Comparison of ENCODE assay signal across 15 cellular contexts in the genomic region with DNA sequence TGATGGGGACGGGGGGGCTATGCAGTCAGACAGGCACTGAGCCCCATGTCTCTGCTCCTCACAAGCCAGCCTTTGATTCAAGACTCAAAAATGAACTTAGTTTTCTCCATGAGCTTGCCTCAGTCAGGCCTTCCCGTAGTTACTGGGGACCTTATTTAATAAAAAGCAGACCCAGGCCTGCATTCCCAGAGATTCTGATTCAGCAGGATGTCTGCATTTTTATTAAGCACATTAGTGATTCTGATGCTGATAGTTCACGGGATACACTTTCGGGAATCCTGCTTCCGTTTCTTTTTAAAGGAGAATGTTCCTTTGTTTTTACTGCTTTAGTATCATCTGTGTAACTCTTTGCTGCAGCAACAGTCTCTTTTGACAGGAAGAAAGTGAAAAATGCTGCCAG. TPM values are rescaled to one million over a fixed set of nuclear protein-coding genes. Genes with fewer than 3 reads are reported as not detected.
A peak's percentile ranks its signal among the peaks of the same experiment; 100 is the strongest.
DNase-seq lines count a peak whose midpoint lies in the region; ATAC-seq and TF ChIP-seq lines count a peak whose summit lies in the region.
"Had no signal": no experiment of that assay in that cellular context is flagged by ENCODE, and none has a peak within 500 bp of the region (broad histone marks: within the 10 kb centered on the region; RNA-seq: fewer than 3 reads in every experiment).

No MANE protein-coding gene starts in this region.

- H3K9me2 ChIP-seq in GM23248 (ENCODE audit: insufficient read depth): no peaks in the 10 kb centered on the region

- TF ChIP-seq CTCF in chondrocyte (IDR thresholded peaks at IDR 0.05) (no peak), osteocyte (IDR thresholded peaks at IDR 0.05) (no peak), CD14-positive monocyte (IDR thresholded peaks at IDR 0.05) (no peak)

- H3K9me3 Mint-ChIP-seq in chondrocyte (ENCODE audit: low read depth) (no peaks in the 10 kb centered on the region), osteocyte (ENCODE audit: unreplicated experiment) (peaks cover 5% of the 10 kb centered on the region), CD14-positive monocyte (peaks cover 0 to 2% (median 0%) of the 10 kb centered on the region in 7 donors)

- H3K27ac Mint-ChIP-seq in chondrocyte (ENCODE audit: unreplicated experiment) (peak overlapping the region; percentile 18), osteocyte (ENCODE audit: unreplicated experiment) (peak overlapping the region; percentile 29), CD14-positive monocyte (no peak overlapping the region)
- H3K27ac Mint-ChIP-seq: CD4-positive, CD25-positive, alpha-beta regulatory T cell; IgD-negative memory B cell had no signal

- peaks cover 13% of the 10 kb centered on the region for H3K4me1 ChIP-seq in GM23248 (ENCODE audit: insufficient read depth)
- H3K4me1 ChIP-seq: BLaER1, HAP-1 had no signal

- H3K9me3 ChIP-seq in GM23248 (ENCODE audit: low read depth): no peaks in the 10 kb centered on the region
- H3K9me3 ChIP-seq: BLaER1, HAP-1 had no signal

- ATAC-seq in SK-N-SH treated with all-trans-retinoic acid at 6 μM for 48 hours: peak; percentile 79
- ATAC-seq: GM12878 had no signal

- no peak overlapping the region for H3K4me2 ChIP-seq in GM23248 (ENCODE audit: unreplicated experiment)
- H3K4me2 ChIP-seq: BLaER1 had no signal

- H3K9ac ChIP-seq in GM23248: 0 out of 2 replicates have a peak overlapping the region, but pooled peaks have one; percentile 3
- H3K9ac ChIP-seq: BLaER1 had no signal

- H2AFZ ChIP-seq in GM23248: 0 out of 2 replicates have a peak overlapping the region, but pooled peaks have one; percentile 9

- H3F3A ChIP-seq in GM23248 (ENCODE audit: insufficient read depth): peaks cover 33% of the 10 kb centered on the region

- H3K36me3 Mint-ChIP-seq in chondrocyte (ENCODE audit: low read depth) (no peaks in the 10 kb centered on the region), osteocyte (ENCODE audit: unreplicated experiment) (no peaks in the 10 kb centered on the region), CD14-positive monocyte (no peaks in the 10 kb centered on the region)
- H3K36me3 Mint-ChIP-seq: IgD-negative memory B cell had no signal

- no peaks in the 10 kb centered on the region for H3K79me2 ChIP-seq in GM23248 (ENCODE audit: insufficient read depth)

- no peaks in the 10 kb centered on the region for H3K27me3 ChIP-seq in GM23248 (replicated peaks; ENCODE audit: insufficient read depth)
- H3K27me3 ChIP-seq: BLaER1 had no signal

- H3K27me3 Mint-ChIP-seq in chondrocyte (ENCODE audit: low read depth) (peaks cover 5% of the 10 kb centered on the region), osteocyte (ENCODE audit: unreplicated experiment) (peaks cover 2% of the 10 kb centered on the region), CD14-positive monocyte (ENCODE audit: low read depth in 3 of 3) (peaks cover 1 to 15% (median 10%) of the 10 kb centered on the region in 3 donors)
- H3K27me3 Mint-ChIP-seq: CD4-positive, CD25-positive, alpha-beta regulatory T cell had no signal

- H3K4me1 Mint-ChIP-seq in chondrocyte (ENCODE audit: low read depth): peaks cover 20% of the 10 kb centered on the region
- H3K4me1 Mint-ChIP-seq in osteocyte (ENCODE audit: unreplicated experiment): peaks cover 18% of the 10 kb centered on the region
- H3K4me1 Mint-ChIP-seq in CD14-positive monocyte: no peaks in the 10 kb centered on the region
- H3K4me1 Mint-ChIP-seq: CD4-positive, CD25-positive, alpha-beta regulatory T cell; IgD-negative memory B cell had no signal

- in situ Hi-C loops in GM23248 (cut with MboI): loop anchor here (10.0 kb wide), 1 partner anchor 316 kb away; no protein-coding TSS in a partner anchor

- H3K4me3 Mint-ChIP-seq in chondrocyte (ENCODE audit: unreplicated experiment) (no peak overlapping the region), osteocyte (ENCODE audit: unreplicated experiment) (no peak overlapping the region), CD14-positive monocyte (no peak overlapping the region)
- H3K4me3 Mint-ChIP-seq: CD4-positive, CD25-positive, alpha-beta regulatory T cell; IgD-negative memory B cell had no signal

- H3K36me3 ChIP-seq in GM23248 (ENCODE audit: low read depth): no peaks in the 10 kb centered on the region
- H3K36me3 ChIP-seq: BLaER1, HAP-1 had no signal

- H3K4me3 ChIP-seq in GM23248: no peak overlapping the region
- H3K4me3 ChIP-seq: BLaER1, GM12878, HAP-1 had no signal

- DNase-seq in GM23248 (no peak), chondrocyte (ENCODE audit: low spot score) (no peak), osteocyte (ENCODE audit: extremely low spot score, unreplicated experiment) (no peak), CD14-positive monocyte (ENCODE audit: low spot score) (no peak), NCI-H82 (lab: John Stamatoyannopoulos, UW) (no peak), NCI-H526 treated with DMSO at 0.1 percent for 48 hours (lab: John Stamatoyannopoulos, UW) (no peak)
- DNase-seq in activated CD4-positive, alpha-beta T cell treated with anti-CD3 and anti-CD28 coated beads, Interleukin-2, amount 50 U/mL, for 48 hours: no peak
- DNase-seq: CD4-positive, CD25-positive, alpha-beta regulatory T cell; DMS53 had no signal

- no peaks in the 10 kb centered on the region for H4K20me1 ChIP-seq in GM23248 (ENCODE audit: insufficient read depth)
- H4K20me1 ChIP-seq: BLaER1 had no signal

- no peak overlapping the region for H3K27ac ChIP-seq in GM23248
- H3K27ac ChIP-seq: BLaER1 had no signal

- intact Hi-C loops in CD14-positive monocyte (cut with micrococcal nuclease): loop anchor here in 1 of 2 donors (10.0 kb wide), 1 partner anchor 306 kb away; no protein-coding TSS in a partner anchor

- 25 to 32% methylated on average over 5 of the region's 5 CpGs for WGBS in GM23248 (ENCODE audit: low coverage in 1 of 2, low lambda C conversion rate in 2 of 2, missing lambda C conversion rate in 2 of 2), 2 experiments

TF ChIP-seq in SK-N-SH treated with all-trans-retinoic acid at 6 μM for 48 hours, 23 proteins besides CTCF, POLR2A, EP300 and RAD21 (continues in another document):
- TF ChIP-seq ZC3H10 (CRISPR knock-in tag; IDR thresholded peaks at IDR 0.05): 0 out of 2 replicates have a peak, but pooled peaks have one; percentile 33
- TF ChIP-seq ZFP3 (CRISPR knock-in tag; IDR thresholded peaks at IDR 0.05): 0 out of 2 replicates have a peak, but pooled peaks have one; percentile 81
- TF ChIP-seq GLIS3 (CRISPR knock-in tag; IDR thresholded peaks at IDR 0.05): no peak
- no peak for TF ChIP-seq ZNF70 (CRISPR knock-in tag; IDR thresholded peaks at IDR 0.05)
- TF ChIP-seq, protein P1, sequence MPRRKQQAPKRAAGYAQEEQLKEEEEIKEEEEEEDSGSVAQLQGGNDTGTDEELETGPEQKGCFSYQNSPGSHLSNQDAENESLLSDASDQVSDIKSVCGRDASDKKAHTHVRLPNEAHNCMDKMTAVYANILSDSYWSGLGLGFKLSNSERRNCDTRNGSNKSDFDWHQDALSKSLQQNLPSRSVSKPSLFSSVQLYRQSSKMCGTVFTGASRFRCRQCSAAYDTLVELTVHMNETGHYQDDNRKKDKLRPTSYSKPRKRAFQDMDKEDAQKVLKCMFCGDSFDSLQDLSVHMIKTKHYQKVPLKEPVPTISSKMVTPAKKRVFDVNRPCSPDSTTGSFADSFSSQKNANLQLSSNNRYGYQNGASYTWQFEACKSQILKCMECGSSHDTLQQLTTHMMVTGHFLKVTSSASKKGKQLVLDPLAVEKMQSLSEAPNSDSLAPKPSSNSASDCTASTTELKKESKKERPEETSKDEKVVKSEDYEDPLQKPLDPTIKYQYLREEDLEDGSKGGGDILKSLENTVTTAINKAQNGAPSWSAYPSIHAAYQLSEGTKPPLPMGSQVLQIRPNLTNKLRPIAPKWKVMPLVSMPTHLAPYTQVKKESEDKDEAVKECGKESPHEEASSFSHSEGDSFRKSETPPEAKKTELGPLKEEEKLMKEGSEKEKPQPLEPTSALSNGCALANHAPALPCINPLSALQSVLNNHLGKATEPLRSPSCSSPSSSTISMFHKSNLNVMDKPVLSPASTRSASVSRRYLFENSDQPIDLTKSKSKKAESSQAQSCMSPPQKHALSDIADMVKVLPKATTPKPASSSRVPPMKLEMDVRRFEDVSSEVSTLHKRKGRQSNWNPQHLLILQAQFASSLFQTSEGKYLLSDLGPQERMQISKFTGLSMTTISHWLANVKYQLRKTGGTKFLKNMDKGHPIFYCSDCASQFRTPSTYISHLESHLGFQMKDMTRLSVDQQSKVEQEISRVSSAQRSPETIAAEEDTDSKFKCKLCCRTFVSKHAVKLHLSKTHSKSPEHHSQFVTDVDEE (CRISPR knock-in tag; IDR thresholded peaks at IDR 0.05): 0 out of 2 replicates have a peak, but pooled peaks have one; percentile 15
- TF ChIP-seq, protein P2, sequence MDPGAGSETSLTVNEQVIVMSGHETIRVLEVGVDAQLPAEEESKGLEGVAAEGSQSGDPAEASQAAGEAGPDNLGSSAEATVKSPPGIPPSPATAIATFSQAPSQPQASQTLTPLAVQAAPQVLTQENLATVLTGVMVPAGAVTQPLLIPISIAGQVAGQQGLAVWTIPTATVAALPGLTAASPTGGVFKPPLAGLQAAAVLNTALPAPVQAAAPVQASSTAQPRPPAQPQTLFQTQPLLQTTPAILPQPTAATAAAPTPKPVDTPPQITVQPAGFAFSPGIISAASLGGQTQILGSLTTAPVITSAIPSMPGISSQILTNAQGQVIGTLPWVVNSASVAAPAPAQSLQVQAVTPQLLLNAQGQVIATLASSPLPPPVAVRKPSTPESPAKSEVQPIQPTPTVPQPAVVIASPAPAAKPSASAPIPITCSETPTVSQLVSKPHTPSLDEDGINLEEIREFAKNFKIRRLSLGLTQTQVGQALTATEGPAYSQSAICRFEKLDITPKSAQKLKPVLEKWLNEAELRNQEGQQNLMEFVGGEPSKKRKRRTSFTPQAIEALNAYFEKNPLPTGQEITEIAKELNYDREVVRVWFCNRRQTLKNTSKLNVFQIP (CRISPR knock-in tag; IDR thresholded peaks at IDR 0.05; ENCODE audit: borderline replicate concordance, low read depth): no peak; the same call in 1 of the 2 replicates
- TF ChIP-seq TOX (CRISPR knock-in tag; IDR thresholded peaks at IDR 0.05; ENCODE audit: borderline replicate concordance): no peak
- peak; percentile 83 for TF ChIP-seq ISL1 (CRISPR knock-in tag; IDR thresholded peaks at IDR 0.05)

RNA-seq across cellular contexts. Expression of a gene that starts 28.3 kb away (rescaled TPM):
- total RNA-seq in GM23248 (2014; rRNA removed; shearing (Covaris generic)): 22.5 and 30.0 TPM in 2 replicates
- polyA plus RNA-seq in GM23248 (2016; fragmentation: Nextera tagmentation; extraction: Ambion mirVana) (32.1 and 34.4 TPM in 2 replicates), CD14-positive monocyte (not detected)
- total RNA-seq in chondrocyte (2.8 to 11.6 TPM (median 3.0 TPM) in 3 replicates), osteocyte (1.9 and 2.0 TPM in 2 replicates)
- total RNA-seq: CD4-positive, CD25-positive, alpha-beta regulatory T cell; H1 had no signal
- polyA plus RNA-seq: CD4-positive, CD25-positive, alpha-beta regulatory T cell; IgD-negative memory B cell had no signal

Comparison
In these comparisons a context has a peak if more than half of its experiments do, and no peak if none do; other contexts are left out.
1. H3K27ac Mint-ChIP-seq: peak in chondrocyte (single experiment) and osteocyte (single experiment); none in CD14-positive monocyte (0 of 7).